ENCODE assay signal across 26 cellular contexts in genomic region chr5:131511934-131512333, GRCh38.
DNase-seq lines count a peak whose midpoint lies in the region; ATAC-seq and TF ChIP-seq lines count a peak whose summit lies in the region.
"Had no signal": no experiment of that assay in that cellular context is flagged by ENCODE, and none has a peak within 500 bp of the region (broad histone marks: within the 10 kb centered on the region; RNA-seq: fewer than 3 reads in every experiment).

No MANE protein-coding gene starts in this region.

- H3K27ac Mint-ChIP-seq in activated naive CD8-positive, alpha-beta T cell: peak overlapping the region; percentile 75
- H3K27ac Mint-ChIP-seq in activated naive CD8-positive, alpha-beta T cell treated with anti-CD3 and anti-CD28 coated beads for 36 hours: no peak overlapping the region
- H3K27ac Mint-ChIP-seq in activated CD8-positive, alpha-beta T cell treated with anti-CD3 and anti-CD28 coated beads for 36 hours: peak overlapping the region; percentile 4
- peak overlapping the region in 7 of 9 donors; percentile 60 to 83 (median 70) for H3K27ac Mint-ChIP-seq in naive thymus-derived CD4-positive, alpha-beta T cell
- H3K27ac Mint-ChIP-seq: activated CD4-positive, alpha-beta memory T cell treated with anti-CD3 and anti-CD28 coated beads for 36 hours; CD14-positive monocyte; T-helper 1 cell treated with Interleukin-12 subunit alpha and Interleukin-12 subunit beta and Interleukin-4 antibody, amounts not matched to agents 30 μg/mL and 1 μg/mL, for 36 hours; type B pancreatic cell had no signal

- no peaks in the 10 kb centered on the region for H3K9me3 Mint-ChIP-seq in activated naive CD8-positive, alpha-beta T cell (ENCODE audit: low read depth)
- H3K9me3 Mint-ChIP-seq in activated naive CD8-positive, alpha-beta T cell treated with anti-CD3 and anti-CD28 coated beads for 36 hours: no peaks in the 10 kb centered on the region
- no peaks in the 10 kb centered on the region for H3K9me3 Mint-ChIP-seq in activated CD8-positive, alpha-beta T cell treated with anti-CD3 and anti-CD28 coated beads for 36 hours
- H3K9me3 Mint-ChIP-seq in naive thymus-derived CD4-positive, alpha-beta T cell: no peaks in the 10 kb centered on the region
- H3K9me3 Mint-ChIP-seq: activated CD4-positive, alpha-beta memory T cell treated with anti-CD3 and anti-CD28 coated beads for 36 hours; T-helper 1 cell treated with Interleukin-12 subunit alpha and Interleukin-12 subunit beta and Interleukin-4 antibody, amounts not matched to agents 30 μg/mL and 1 μg/mL, for 36 hours; type B pancreatic cell had no signal

- no peaks in the 10 kb centered on the region for H3K27me3 Mint-ChIP-seq in activated naive CD8-positive, alpha-beta T cell
- no peaks in the 10 kb centered on the region for H3K27me3 Mint-ChIP-seq in activated naive CD8-positive, alpha-beta T cell treated with anti-CD3 and anti-CD28 coated beads for 36 hours
- no peaks in the 10 kb centered on the region for H3K27me3 Mint-ChIP-seq in activated CD8-positive, alpha-beta T cell treated with anti-CD3 and anti-CD28 coated beads for 36 hours
- no peaks in the 10 kb centered on the region for H3K27me3 Mint-ChIP-seq in naive thymus-derived CD4-positive, alpha-beta T cell
- H3K27me3 Mint-ChIP-seq: activated CD4-positive, alpha-beta memory T cell treated with anti-CD3 and anti-CD28 coated beads for 36 hours; type B pancreatic cell had no signal

- H3K27ac ChIP-seq in naive thymus-derived CD4-positive, alpha-beta T cell (ENCODE audit: low read depth, low read length): no peak overlapping the region
- H3K27ac ChIP-seq in effector memory CD4-positive, alpha-beta T cell (ENCODE audit: insufficient read depth, low read length, poor library complexity, severe bottlenecking): no peak overlapping the region
- H3K27ac ChIP-seq: esophagus squamous epithelium, gastroesophageal sphincter, lower lobe of right lung, right atrium auricular region, stomach had no signal

- H3K4me1 ChIP-seq in naive thymus-derived CD4-positive, alpha-beta T cell (ENCODE audit: control insufficient read depth in 2 of 2, insufficient read depth in 2 of 2, low read length in 2 of 2): peaks cover 20 to 24% of the 10 kb centered on the region in 2 donors
- H3K4me1 ChIP-seq in effector memory CD4-positive, alpha-beta T cell (ENCODE audit: control insufficient read depth, insufficient read depth, low read length, poor library complexity, severe bottlenecking): peaks cover 22% of the 10 kb centered on the region
- H3K4me1 ChIP-seq: gastroesophageal sphincter had no signal

- H3K4me3 ChIP-seq in naive thymus-derived CD4-positive, alpha-beta T cell (ENCODE audit: low read length): no peak overlapping the region
- H3K4me3 ChIP-seq in effector memory CD4-positive, alpha-beta T cell (ENCODE audit: insufficient read depth, low read depth, low read length, poor library complexity, severe bottlenecking): no peak overlapping the region
- H3K4me3 ChIP-seq: esophagus squamous epithelium, gastroesophageal sphincter, lower lobe of right lung, right atrium auricular region, stomach had no signal

- peaks cover 60% of the 10 kb centered on the region for H3K4me1 Mint-ChIP-seq in activated naive CD8-positive, alpha-beta T cell (ENCODE audit: low read depth)
- H3K4me1 Mint-ChIP-seq in activated naive CD8-positive, alpha-beta T cell treated with anti-CD3 and anti-CD28 coated beads for 36 hours: peaks cover 47% of the 10 kb centered on the region
- H3K4me1 Mint-ChIP-seq in activated CD8-positive, alpha-beta T cell treated with anti-CD3 and anti-CD28 coated beads for 36 hours (ENCODE audit: low read depth): peaks cover 44% of the 10 kb centered on the region
- peaks cover 32 to 80% (median 68%) of the 10 kb centered on the region in 7 donors for H3K4me1 Mint-ChIP-seq in naive thymus-derived CD4-positive, alpha-beta T cell

- no peak for DNase-seq in activated naive CD8-positive, alpha-beta T cell treated with anti-CD3 and anti-CD28 coated beads for 36 hours
- no peak for DNase-seq in activated CD8-positive, alpha-beta T cell treated with anti-CD3 and anti-CD28 coated beads for 36 hours
- DNase-seq in naive thymus-derived CD4-positive, alpha-beta T cell: no peak
- no peak for DNase-seq in effector memory CD4-positive, alpha-beta T cell
- DNase-seq in activated gamma-delta T cell (lab: John Stamatoyannopoulos, UW) (no peak), NCI-H2227 treated with DMSO at 0.1 percent for 48 hours (lab: John Stamatoyannopoulos, UW) (no peak)
- DNase-seq: activated CD4-positive, alpha-beta memory T cell treated with anti-CD3 and anti-CD28 coated beads for 36 hours; activated naive CD4-positive, alpha-beta T cell; activated T-cell treated with anti-CD3 and anti-CD28 coated beads for 4 hours; aorta; central memory CD4-positive, alpha-beta T cell; esophagus squamous epithelium; KG1; kidney; lower lobe of right lung; NCI-H146; NCI-H524 treated with DMSO at 0.1 percent for 48 hours; stimulated activated CD4-positive, alpha-beta T cell treated with anti-CD3 and anti-CD28 coated beads, Interleukin-4, amount 100 ng/mL, for 4 hours; stomach had no signal

- POLR2A ChIA-PET in activated CD8-positive, alpha-beta T cell treated with anti-CD3 and anti-CD28 coated beads for 36 hours (lab: Charles Lee): interaction anchor here (1.1 kb wide), 1 partner anchor 18 kb away, joined by 4 read pairs; no protein-coding TSS in a partner anchor
- POLR2A ChIA-PET in naive thymus-derived CD4-positive, alpha-beta T cell (lab: Charles Lee): interaction anchor here (0.7 to 1.4 kb wide), 3 partner anchors 10 to 124 kb away, joined by 3 to 7 read pairs (median 4); no protein-coding TSS in a partner anchor

- no peak for ATAC-seq in activated CD8-positive, alpha-beta T cell treated with anti-CD3 and anti-CD28 coated beads for 36 hours
- ATAC-seq in naive thymus-derived CD4-positive, alpha-beta T cell: no peak
- ATAC-seq in GM21786 (IDR thresholded peaks at IDR 0.05; ENCODE audit: unreplicated experiment): no peak
- ATAC-seq: gastroesophageal sphincter had no signal

- no peaks in the 10 kb centered on the region for H3K27me3 ChIP-seq in naive thymus-derived CD4-positive, alpha-beta T cell (ENCODE audit: control insufficient read depth in 2 of 2, insufficient read depth in 2 of 2, low read length in 2 of 2)
- no peaks in the 10 kb centered on the region for H3K27me3 ChIP-seq in effector memory CD4-positive, alpha-beta T cell (replicated peaks; ENCODE audit: control insufficient read depth, insufficient read depth, low read length, poor library complexity, severe bottlenecking)
- H3K27me3 ChIP-seq: esophagus squamous epithelium, gastroesophageal sphincter, right atrium auricular region, stomach had no signal

- peaks cover 19% of the 10 kb centered on the region for H3K36me3 Mint-ChIP-seq in activated naive CD8-positive, alpha-beta T cell
- H3K36me3 Mint-ChIP-seq in activated naive CD8-positive, alpha-beta T cell treated with anti-CD3 and anti-CD28 coated beads for 36 hours: peaks cover 34% of the 10 kb centered on the region
- H3K36me3 Mint-ChIP-seq in activated CD8-positive, alpha-beta T cell treated with anti-CD3 and anti-CD28 coated beads for 36 hours (ENCODE audit: low read depth): peaks cover 29% of the 10 kb centered on the region
- H3K36me3 Mint-ChIP-seq in naive thymus-derived CD4-positive, alpha-beta T cell: peaks cover 0 to 44% (median 37%) of the 10 kb centered on the region in 5 donors

- intact Hi-C loops in activated CD8-positive, alpha-beta T cell treated with anti-CD3 and anti-CD28 coated beads for 36 hours (cut with micrococcal nuclease): no loop called here
- intact Hi-C loops in naive thymus-derived CD4-positive, alpha-beta T cell (cut with micrococcal nuclease): no loop called here

- CTCF ChIA-PET in activated CD8-positive, alpha-beta T cell treated with anti-CD3 and anti-CD28 coated beads for 36 hours (lab: Charles Lee): interaction anchor here (1.3 to 1.7 kb wide), 2 partner anchors 9 to 13 kb away, joined by 4 read pairs; no protein-coding TSS in a partner anchor
- CTCF ChIA-PET in naive thymus-derived CD4-positive, alpha-beta T cell (lab: Charles Lee): interaction anchor here (0.7 to 0.9 kb wide), 4 partner anchors 42 to 496 kb away, joined by 3 to 4 read pairs (median 4); no protein-coding TSS in a partner anchor

- no peak for TF ChIP-seq CTCF in activated CD8-positive, alpha-beta T cell treated with anti-CD3 and anti-CD28 coated beads for 36 hours (IDR thresholded peaks at IDR 0.05)

- no peak overlapping the region for H3K4me3 Mint-ChIP-seq in activated naive CD8-positive, alpha-beta T cell
- H3K4me3 Mint-ChIP-seq in activated naive CD8-positive, alpha-beta T cell treated with anti-CD3 and anti-CD28 coated beads for 36 hours: no peak overlapping the region
- H3K4me3 Mint-ChIP-seq in activated CD8-positive, alpha-beta T cell treated with anti-CD3 and anti-CD28 coated beads for 36 hours: no peak overlapping the region
- peak overlapping the region in 5 of 10 donors; percentile 6 to 54 (median 50) for H3K4me3 Mint-ChIP-seq in naive thymus-derived CD4-positive, alpha-beta T cell
- H3K4me3 Mint-ChIP-seq: activated CD4-positive, alpha-beta memory T cell treated with anti-CD3 and anti-CD28 coated beads for 36 hours; CD14-positive monocyte; T-helper 1 cell treated with Interleukin-12 subunit alpha and Interleukin-12 subunit beta and Interleukin-4 antibody, amounts not matched to agents 30 μg/mL and 1 μg/mL, for 36 hours; type B pancreatic cell had no signal

- H3K9me3 ChIP-seq in naive thymus-derived CD4-positive, alpha-beta T cell (ENCODE audit: control insufficient read depth in 2 of 3, low read length in 3 of 3): no peaks in the 10 kb centered on the region
- H3K9me3 ChIP-seq in effector memory CD4-positive, alpha-beta T cell (ENCODE audit: control insufficient read depth, low read length): no peaks in the 10 kb centered on the region
- H3K9me3 ChIP-seq: esophagus squamous epithelium, gastroesophageal sphincter, lower lobe of right lung, right atrium auricular region, stomach had no signal

- H3K36me3 ChIP-seq in naive thymus-derived CD4-positive, alpha-beta T cell (ENCODE audit: control insufficient read depth in 2 of 3, insufficient read depth in 3 of 3, low read length in 3 of 3): peaks cover 0 to 33% (median 4%) of the 10 kb centered on the region in 3 experiments
- H3K36me3 ChIP-seq in effector memory CD4-positive, alpha-beta T cell (ENCODE audit: control insufficient read depth, insufficient read depth, low read length): peaks cover 19% of the 10 kb centered on the region
- H3K36me3 ChIP-seq: right atrium auricular region had no signal
